1 cellular context compared by ENCODE assay signal in genomic region chr7:39910108-39910869, GRCh38.
TF ChIP-seq lines count a peak whose summit lies in the region.

No MANE protein-coding gene starts in this region.

TF ChIP-seq in WTC11, 78 proteins besides CTCF, POLR2A, EP300 and RAD21 (continued from another document):
- TF ChIP-seq ZNF532 (CRISPR knock-in tag; IDR thresholded peaks at IDR 0.05; ENCODE audit: borderline replicate concordance) = no peak
- TF ChIP-seq NR1H2 (CRISPR knock-in tag; IDR thresholded peaks at IDR 0.05) = no peak
- TF ChIP-seq NR3C1 (CRISPR knock-in tag; conservative IDR thresholded peaks at IDR 0.05; ENCODE audit: low read depth) = no peak
- no peak for TF ChIP-seq PRRX2 (CRISPR knock-in tag; IDR thresholded peaks at IDR 0.05)
- TF ChIP-seq ERG (CRISPR knock-in tag; IDR thresholded peaks at IDR 0.05) = no peak
- no peak for TF ChIP-seq ARID4B (CRISPR knock-in tag; IDR thresholded peaks at IDR 0.05; ENCODE audit: borderline replicate concordance)
- no peak for TF ChIP-seq ZNF232 (CRISPR knock-in tag; IDR thresholded peaks at IDR 0.05)
- no peak for TF ChIP-seq FOXK1 (CRISPR knock-in tag; IDR thresholded peaks at IDR 0.05)
- no peak for TF ChIP-seq KAT7 (CRISPR knock-in tag; IDR thresholded peaks at IDR 0.05; ENCODE audit: borderline replicate concordance)
- TF ChIP-seq ATF2 (CRISPR knock-in tag; IDR thresholded peaks at IDR 0.05; ENCODE audit: borderline replicate concordance, low read depth) = no peak
- no peak for TF ChIP-seq ZNF416 (CRISPR knock-in tag; IDR thresholded peaks at IDR 0.05)
- TF ChIP-seq MLX (CRISPR knock-in tag; IDR thresholded peaks at IDR 0.05) = no peak
- no peak for TF ChIP-seq ATF6 (CRISPR knock-in tag; IDR thresholded peaks at IDR 0.05)
